Comparison of ENCODE assay signal across 8 cellular contexts in genomic region chr3:157081681-157082210, GRCh38.
DNase-seq lines count a peak whose midpoint lies in the region; ATAC-seq, FAIRE-seq and TF ChIP-seq lines count a peak whose summit lies in the region.

No MANE protein-coding gene starts in this region.

- no peak for FAIRE-seq in astrocyte (lab: Jason Lieb, UNC)

- H3K27ac Mint-ChIP-seq in astrocyte (ENCODE audit: unreplicated experiment): peak overlapping the region; percentile 77

- H3K27me3 ChIP-seq in astrocyte (ENCODE audit: insufficient read depth, low read length): no peaks in the 10 kb centered on the region
- no peaks in the 10 kb centered on the region for H3K27me3 ChIP-seq in iPS DF 6.9 (ENCODE audit: control insufficient read depth, insufficient read depth, low read length)
- H3K27me3 ChIP-seq in smooth muscle cell (ENCODE audit: low read depth): no peaks in the 10 kb centered on the region

- H2AFZ ChIP-seq in astrocyte (ENCODE audit: low read depth, low read length) (peak overlapping the region; percentile 21), smooth muscle cell (ENCODE audit: low read depth) (no peak overlapping the region)

- peaks cover 35% of the 10 kb centered on the region for H3K4me1 Mint-ChIP-seq in astrocyte (ENCODE audit: low read depth, unreplicated experiment)

- H3K4me2 ChIP-seq in astrocyte (ENCODE audit: low read length) (peak overlapping the region; percentile 68), smooth muscle cell (peak overlapping the region; percentile 41)

- H3K4me1 ChIP-seq in astrocyte (ENCODE audit: insufficient read depth, low read length) (peaks cover 27% of the 10 kb centered on the region), iPS DF 6.9 (ENCODE audit: control insufficient read depth, insufficient read depth, low read length) (no peaks in the 10 kb centered on the region; the same call in none of the 2 replicates), smooth muscle cell (ENCODE audit: low read depth) (peaks cover 11% of the 10 kb centered on the region)

- H3K27ac ChIP-seq in RWPE1 (peak overlapping the region; percentile 98), astrocyte (ENCODE audit: low read depth, low read length) (peak overlapping the region; percentile 72), iPS DF 6.9 (ENCODE audit: low read length) (no peak overlapping the region), smooth muscle cell (ENCODE audit: low read depth) (peak overlapping the region; percentile 82)

- H3K4me3 ChIP-seq in astrocyte (ENCODE audit: insufficient read depth, low read depth, low read length): peak overlapping the region; percentile 28
- H3K4me3 ChIP-seq in iPS DF 6.9 (ENCODE audit: low read length): no peak overlapping the region
- no peak overlapping the region for H3K4me3 ChIP-seq in smooth muscle cell

- no peak overlapping the region for H3K4me3 Mint-ChIP-seq in astrocyte (ENCODE audit: unreplicated experiment)

- ATAC-seq in HG02870 (IDR thresholded peaks at IDR 0.05; ENCODE audit: unreplicated experiment): peak; percentile 80

- CTCF ChIA-PET in RWPE1 (lab: Yijun Ruan, JAX): interaction anchor here (0.7 to 2.4 kb wide), 6 partner anchors 10 to 572 kb away, joined by 3 to 28 read pairs (median 4); partner anchors contain the start of gene TIPARP

- H3K36me3 ChIP-seq in astrocyte (ENCODE audit: insufficient read depth, low read length) (no peaks in the 10 kb centered on the region), iPS DF 6.9 (ENCODE audit: control insufficient read depth, insufficient read depth, low read length) (no peaks in the 10 kb centered on the region), smooth muscle cell (ENCODE audit: low read depth) (no peaks in the 10 kb centered on the region)

- no peaks in the 10 kb centered on the region for H3F3A ChIP-seq in smooth muscle cell (ENCODE audit: low read depth)

- POLR2A ChIA-PET in RWPE1 (lab: Yijun Ruan, JAX; ENCODE audit: low non-redundant PET): interaction anchor here (1.1 kb wide), 1 partner anchor 79 kb away, joined by 5 read pairs; no protein-coding TSS in a partner anchor

- TF ChIP-seq CTCF in GM13976 (IDR thresholded peaks at IDR 0.05; ENCODE audit: borderline replicate concordance, control extremely low read depth, extremely low read depth, insufficient read depth, missing control alignments) (peak; percentile 95), RWPE1 (conservative IDR thresholded peaks at IDR 0.05; ENCODE audit: low read depth) (peak; percentile 91), astrocyte (IDR thresholded peaks at IDR 0.05; ENCODE audit: insufficient read depth, low read depth, low read length) (peak; percentile 91), smooth muscle cell (IDR thresholded peaks at IDR 0.05; ENCODE audit: borderline replicate concordance, insufficient read depth, poor library complexity, severe bottlenecking) (peak; percentile 96)

- DNase-seq in GM13976 (ENCODE audit: low spot score) (peak; percentile 74), RWPE1 (ENCODE audit: low spot score) (peak; percentile 83), astrocyte (ENCODE audit: low read depth) (peak; percentile 93), iPS DF 6.9 (ENCODE audit: low read depth, low spot score) (peak; percentile 66), smooth muscle cell (lab: John Stamatoyannopoulos, UW; ENCODE audit: unreplicated experiment) (no peak), NCI-H146 treated with DMSO at 0.1 percent for 48 hours (lab: John Stamatoyannopoulos, UW; ENCODE audit: unreplicated experiment) (no peak), erythroblast (lab: John Stamatoyannopoulos, UW) (no peak)

- TF ChIP-seq POLR2A in erythroblast (IDR thresholded peaks at IDR 0.05; ENCODE audit: low read length): no peak

- H3K79me2 ChIP-seq in astrocyte (ENCODE audit: insufficient read depth, low read length): no peaks in the 10 kb centered on the region
- no peaks in the 10 kb centered on the region for H3K79me2 ChIP-seq in smooth muscle cell (ENCODE audit: low read depth)

- WGBS in iPS DF 6.9 (ENCODE audit: insufficient coverage, insufficient read length): no CpG with 5 or more reads among the region's 14 CpGs
- 11% methylated on average over 14 of the region's 14 CpGs for WGBS in smooth muscle cell (ENCODE audit: low lambda C conversion rate)

- H3K9ac ChIP-seq in astrocyte (ENCODE audit: low read length) (peak overlapping the region; percentile 75), smooth muscle cell (ENCODE audit: low read depth) (peak overlapping the region; percentile 82)

- H4K20me1 ChIP-seq in astrocyte (ENCODE audit: insufficient read depth, low read length): no peaks in the 10 kb centered on the region
- H4K20me1 ChIP-seq in smooth muscle cell (ENCODE audit: low read depth): no peaks in the 10 kb centered on the region

- no peaks in the 10 kb centered on the region for H3K36me3 Mint-ChIP-seq in astrocyte (ENCODE audit: low read depth, unreplicated experiment)

- H3K9me3 Mint-ChIP-seq in astrocyte (ENCODE audit: unreplicated experiment): no peaks in the 10 kb centered on the region

- no peaks in the 10 kb centered on the region for H3K27me3 Mint-ChIP-seq in astrocyte (ENCODE audit: low read depth, unreplicated experiment)

- H3K9me3 ChIP-seq in astrocyte (ENCODE audit: insufficient read depth, low read depth, low read length) (no peaks in the 10 kb centered on the region), iPS DF 6.9 (ENCODE audit: control insufficient read depth, insufficient read depth, low read length) (no peaks in the 10 kb centered on the region), smooth muscle cell (replicated peaks; ENCODE audit: low read depth) (no peaks in the 10 kb centered on the region)

- in situ Hi-C loops in GM13976 (cut with MboI; ENCODE audit: low sequenced_read_pairs, unreplicated experiment): loop anchor here (5.0 to 25.0 kb wide), 3 partner anchors 53 to 544 kb away; no protein-coding TSS in a partner anchor

Comparison
In these comparisons a context has a peak if more than half of its experiments do, and no peak if none do; other contexts are left out.
1. DNase-seq: peak in GM13976 (single experiment), RWPE1 (single experiment), astrocyte (single experiment) and iPS DF 6.9 (single experiment); none in smooth muscle cell (single experiment), NCI-H146 treated with DMSO at 0.1 percent for 48 hours (single experiment) and erythroblast (0 of 2).
2. Peak in every context shown above with its lines, with median percentiles within 50 percentile points of each other: CTCF ChIP-seq.